Comparison of ENCODE assay signal across 9 cellular contexts in genomic region chr3:143000525-143000924, GRCh38. TPM values are rescaled to one million over a fixed set of nuclear protein-coding genes. Genes with fewer than 3 reads are reported as not detected.
DNase-seq lines count a peak whose midpoint lies in the region; TF ChIP-seq lines count a peak whose summit lies in the region.
"Had no signal": no experiment of that assay in that cellular context is flagged by ENCODE, and none has a peak within 500 bp of the region (broad histone marks: within the 10 kb centered on the region; RNA-seq: fewer than 3 reads in every experiment).

No MANE protein-coding gene starts in this region.

- peak overlapping the region; percentile 93 for H3K27ac ChIP-seq in ascending aorta
- H3K27ac ChIP-seq in substantia nigra (ENCODE audit: low read depth, low read length, poor library complexity, severe bottlenecking) = peak overlapping the region; percentile 92

- intact Hi-C loops in ascending aorta (cut with DNase I) = loop anchor here (2.0 to 5.0 kb wide), 4 partner anchors 278 to 1123 kb away; partner anchors contain the start of genes ATP1B3, ATR, PLS1 and TRPC1

- H3K9me3 ChIP-seq in ascending aorta = no peaks in the 10 kb centered on the region

- H3K27me3 ChIP-seq in ascending aorta = no peaks in the 10 kb centered on the region

- no peak for TF ChIP-seq CTCF in AG04449 (IDR thresholded peaks at IDR 0.05; ENCODE audit: insufficient read depth, low read length, missing control alignments)
- TF ChIP-seq CTCF in ascending aorta (IDR thresholded peaks at IDR 0.05) = no peak

- peak overlapping the region; percentile 91 for H3K4me3 ChIP-seq in AG04449 (ENCODE audit: low read depth, low read length)
- H3K4me3 ChIP-seq in ascending aorta = peak overlapping the region; percentile 93 to 94

- CTCF ChIA-PET in AG04449 (lab: Yijun Ruan, JAX) = interaction anchor here (1.2 to 18.0 kb wide), 6 partner anchors 9 to 413 kb away, joined by 3 to 584 read pairs (median 8); no protein-coding TSS in a partner anchor

- no peaks in the 10 kb centered on the region for H3K36me3 ChIP-seq in ascending aorta

- H3K4me1 ChIP-seq in ascending aorta = peaks cover 4 to 28% of the 10 kb centered on the region in 2 donors

- POLR2A ChIA-PET in AG04449 (lab: Yijun Ruan, JAX) = interaction anchor here (0.6 to 1.7 kb wide), 5 partner anchors 10 to 411 kb away, joined by 3 to 6 read pairs (median 3); no protein-coding TSS in a partner anchor

- DNase-seq in AG04449 (ENCODE audit: low read depth, low spot score) (no peak), HT-29 (ENCODE audit: low spot score) (peak; percentile 58), ascending aorta (ENCODE audit: low spot score in 2 of 2) (no peak), islet precursor cell (peak; percentile 89), substantia nigra (lab: John Stamatoyannopoulos, UW) (no peak), GM19238 (ENCODE audit: insufficient read length, low spot score) (no peak)
- no peak for DNase-seq in central memory CD4-positive, alpha-beta T cell
- DNase-seq in activated CD4-positive, CD25-positive, alpha-beta regulatory T cell treated with anti-CD3 and anti-CD28 coated beads, Interleukin-2, amount 50 U/mL, for 72 hours = no peak

RNA-seq across cellular contexts. Expression of gene U2SURP, which starts 0.8 kb away (rescaled TPM):
- 50.4 and 52.5 TPM in 2 replicates for total RNA-seq in HT-29 (2014; rRNA removed; shearing (Covaris generic))
- total RNA-seq in ascending aorta = 68.6 TPM

RNA-seq across cellular contexts. Expression of gene PAQR9, which starts 37.1 kb away (rescaled TPM):
- total RNA-seq in HT-29 (2014; rRNA removed; shearing (Covaris generic)) = not detected in 2 replicates
- total RNA-seq in ascending aorta = not detected
- total RNA-seq: lung microvascular endothelial cell had no signal

Comparison
In these comparisons a context has a peak if more than half of its experiments do, and no peak if none do; other contexts are left out.
1. DNase-seq: peak in HT-29 (single experiment) and islet precursor cell (single experiment); none in AG04449 (single experiment), ascending aorta (0 of 2), substantia nigra (0 of 49), central memory CD4-positive, alpha-beta T cell (single experiment), activated CD4-positive, CD25-positive, alpha-beta regulatory T cell treated with anti-CD3 and anti-CD28 coated beads, Interleukin-2, amount 50 U/mL, for 72 hours (single experiment) and GM19238 (single experiment).